9 cellular contexts compared by ENCODE assay signal in genomic region chrX:45758738-45759397, GRCh38.
A peak's percentile ranks its signal among the peaks of the same experiment; 100 is the strongest.
DNase-seq lines count a peak whose midpoint lies in the region; ATAC-seq and TF ChIP-seq lines count a peak whose summit lies in the region.
"Had no signal": no experiment of that assay in that cellular context is flagged by ENCODE, and none has a peak within 500 bp of the region (broad histone marks: within the 10 kb centered on the region; RNA-seq: fewer than 3 reads in every experiment).

No MANE protein-coding gene starts in this region.

- no peak overlapping the region for H3K4me3 ChIP-seq in colonic mucosa
- H3K4me3 ChIP-seq in tibial nerve: no peak overlapping the region

- no peak for DNase-seq in HFFc6
- peak; percentile 66 for DNase-seq in NOMO-1 treated with DMSO at 0.1 percent for 48 hours (lab: John Stamatoyannopoulos, UW; ENCODE audit: unreplicated experiment)
- no peak for DNase-seq in colonic mucosa
- DNase-seq in tibial nerve (ENCODE audit: low spot score in 2 of 2): no peak
- DNase-seq in kidney glomerular epithelial cell (lab: John Stamatoyannopoulos, UW): no peak
- DNase-seq in HuH-7 (ENCODE audit: low spot score): no peak
- DNase-seq in epidermal melanocyte (ENCODE audit: insufficient read length, low spot score): no peak

- H3K4me1 ChIP-seq in colonic mucosa (no peaks in the 10 kb centered on the region), tibial nerve (peaks cover 0 to 6% (median 0%) of the 10 kb centered on the region in 4 donors)

- H3K36me3 Mint-ChIP-seq in HFFc6 (ENCODE audit: low read depth): peaks cover 70% of the 10 kb centered on the region

- no peak overlapping the region for H3K9ac ChIP-seq in colonic mucosa (ENCODE audit: low read depth in 2 of 2, low read length in 2 of 2)

- TF ChIP-seq CTCF in HFFc6 (IDR thresholded peaks at IDR 0.05): 0 out of 2 replicates have a peak, but pooled peaks have one; percentile 6
- TF ChIP-seq CTCF in colonic mucosa (IDR thresholded peaks at IDR 0.05): no peak
- TF ChIP-seq CTCF in tibial nerve (IDR thresholded peaks at IDR 0.05): no peak

- no peak for TF ChIP-seq EP300 in tibial nerve (IDR thresholded peaks at IDR 0.05)

- H3K27ac Mint-ChIP-seq in HFFc6: peak overlapping the region; percentile 99
- H3K27ac Mint-ChIP-seq: nephron had no signal

- H3K27me3 ChIP-seq in colonic mucosa (no peaks in the 10 kb centered on the region), tibial nerve (no peaks in the 10 kb centered on the region)

- peak overlapping the region; percentile 68 for H3K4me3 Mint-ChIP-seq in HFFc6
- H3K4me3 Mint-ChIP-seq: nephron had no signal

- ATAC-seq in GM18520 (IDR thresholded peaks at IDR 0.05; ENCODE audit: unreplicated experiment): peak; percentile 51

- H3K27me3 Mint-ChIP-seq in HFFc6 (ENCODE audit: insufficient read depth): peaks cover 30% of the 10 kb centered on the region

- H3K27ac ChIP-seq in colonic mucosa (peak overlapping the region; percentile 61), tibial nerve (peak overlapping the region in 3 of 4 donors; percentile 44 to 64 (median 56))

- peaks cover 5% of the 10 kb centered on the region for H3K9me3 Mint-ChIP-seq in HFFc6

- no peaks in the 10 kb centered on the region for H3K36me3 ChIP-seq in colonic mucosa
- H3K36me3 ChIP-seq in tibial nerve: no peaks in the 10 kb centered on the region

- intact Hi-C loops in colonic mucosa (cut with DNase I): no loop called here

- H3K9me3 ChIP-seq in colonic mucosa: no peaks in the 10 kb centered on the region
- H3K9me3 ChIP-seq in tibial nerve: no peaks in the 10 kb centered on the region

- H3K4me1 Mint-ChIP-seq in HFFc6 (ENCODE audit: low read depth): peaks cover 86% of the 10 kb centered on the region
- H3K4me1 Mint-ChIP-seq: nephron had no signal

- 69 to 73% methylated on average over 3 of the region's 3 CpGs for WGBS in tibial nerve, 2 donors

- TF ChIP-seq POLR2A in tibial nerve (IDR thresholded peaks at IDR 0.05): no peak
